Comparison of ENCODE assay signal across 8 cellular contexts in genomic region chr2:105337122-105338019, GRCh38. TPM values are rescaled to one million over a fixed set of nuclear protein-coding genes. Genes with fewer than 3 reads are reported as not detected.
DNase-seq lines count a peak whose midpoint lies in the region; ATAC-seq and FAIRE-seq lines count a peak whose summit lies in the region.

TSS of gene C2orf49 (plus strand) at chr2:105337540. CDS start at chr2:105337588, 48 bp downstream.

- intact Hi-C loops in right cardiac atrium (cut with DNase I) = no loop called here

- H3K4me1 Mint-ChIP-seq in T-helper 17 cell = peaks cover 27% of the 10 kb centered on the region

- no peaks in the 10 kb centered on the region for H3K27me3 ChIP-seq in right cardiac atrium (ENCODE audit: control insufficient read depth, insufficient read depth)

- peak within 1 kb of the TSS; percentile 100 for H3K27ac Mint-ChIP-seq in T-helper 17 cell

- peak within 1 kb of the TSS; percentile 99 for H3K4me3 Mint-ChIP-seq in T-helper 17 cell

- H3K9me3 ChIP-seq in T-helper 17 cell (ENCODE audit: control insufficient read depth, low read length, poor library complexity, severe bottlenecking) (no peaks in the 10 kb centered on the region), right cardiac atrium (ENCODE audit: control insufficient read depth, low read length) (no peaks in the 10 kb centered on the region)

- DNase-seq in NCI-H187 (lab: John Stamatoyannopoulos, UW) (peak; percentile 55 to 56), T-helper 17 cell (peak; percentile 78 to 80 (median 79)), amygdala (lab: John Stamatoyannopoulos, UW) (peak; percentile 37 to 98 (median 83)), right cardiac atrium (peak; percentile 89 to 95 (median 94)), pulmonary artery endothelial cell (ENCODE audit: low read depth, low spot score) (peak; percentile 47), urothelium cell line (ENCODE audit: low spot score) (peak; percentile 92)

- H3K27me3 Mint-ChIP-seq in T-helper 17 cell = no peaks in the 10 kb centered on the region

- peaks cover 7% of the 10 kb centered on the region for H3K36me3 Mint-ChIP-seq in T-helper 17 cell (ENCODE audit: low read depth)

- WGBS in right cardiac atrium = under 1% methylated on average over 58 of the region's 58 CpGs

- H3K4me1 ChIP-seq in right cardiac atrium (ENCODE audit: control insufficient read depth, insufficient read depth, low read length) = peaks cover 2% of the 10 kb centered on the region

- ATAC-seq in GM18499 (IDR thresholded peaks at IDR 0.05; ENCODE audit: insufficient read depth, unreplicated experiment) (peak; percentile 87), HG02938 (IDR thresholded peaks at IDR 0.05; ENCODE audit: unreplicated experiment) (peak; percentile 86), T-helper 17 cell (peak; percentile 92), right cardiac atrium (peak; percentile 95 to 96)

- peak within 1 kb of the TSS; percentile 94 for H3K27ac ChIP-seq in right cardiac atrium (ENCODE audit: low read length)

- FAIRE-seq in urothelium cell line (lab: Jason Lieb, UNC) = peak; percentile 91

- peak within 1 kb of the TSS; percentile 96 for H3K4me3 ChIP-seq in right cardiac atrium (ENCODE audit: low read length)

RNA-seq across cellular contexts. Expression of gene C2orf49, which starts in this region (rescaled TPM):
- total RNA-seq in T-helper 17 cell (10 to 100 TPM; 18.1 to 21.5 TPM), right cardiac atrium (10 to 100 TPM; 13.2 to 20.3 (median 17.0) TPM), pulmonary artery endothelial cell (12.7 and 20.5 TPM in 2 replicates)
- 15.8 TPM for polyA plus RNA-seq in right cardiac atrium

Comparison
In these comparisons a context has a peak if more than half of its experiments do, and no peak if none do; other contexts are left out.
1. Peak in every context shown above with its lines: DNase-seq, ATAC-seq, H3K4me3 ChIP-seq and H3K27ac ChIP-seq.